In genomic region chr14:99549684-99550083, GRCh38 we compare ENCODE assay signal across 14 cellular contexts. TPM values are rescaled to one million over a fixed set of nuclear protein-coding genes. Genes with fewer than 3 reads are reported as not detected.
DNase-seq lines count a peak whose midpoint lies in the region; TF ChIP-seq lines count a peak whose summit lies in the region.
"Had no signal": no experiment of that assay in that cellular context is flagged by ENCODE, and none has a peak within 500 bp of the region (broad histone marks: within the 10 kb centered on the region; RNA-seq: fewer than 3 reads in every experiment).

No MANE protein-coding gene starts in this region.

- no peaks in the 10 kb centered on the region for H3K9me2 ChIP-seq in GM23248 (ENCODE audit: insufficient read depth)

- H3K4me1 ChIP-seq in GM23248 (ENCODE audit: insufficient read depth) = 0 out of 2 replicates have a peak, but pooled peaks cover 3% of the 10 kb centered on the region
- H3K4me1 ChIP-seq in stomach smooth muscle (ENCODE audit: control insufficient read depth, insufficient read depth, low read length) = peaks cover 90% of the 10 kb centered on the region
- no peaks in the 10 kb centered on the region for H3K4me1 ChIP-seq in effector memory CD4-positive, alpha-beta T cell (ENCODE audit: control insufficient read depth, insufficient read depth, low read length, poor library complexity, severe bottlenecking)

- no peak overlapping the region for H3K4me2 ChIP-seq in GM23248 (ENCODE audit: unreplicated experiment)

- H3K9ac ChIP-seq in GM23248 = no peak overlapping the region
- no peak overlapping the region for H3K9ac ChIP-seq in stomach smooth muscle (ENCODE audit: low read length in 2 of 2)

- in situ Hi-C loops in GM23248 (cut with MboI) = no loop called here

- no peak for TF ChIP-seq CTCF in fibroblast of villous mesenchyme (IDR thresholded peaks at IDR 0.05; ENCODE audit: insufficient read depth, low read depth, low read length)

- WGBS in GM23248 (ENCODE audit: low coverage in 1 of 2, low lambda C conversion rate in 2 of 2, missing lambda C conversion rate in 2 of 2), 2 experiments = 74 to 77% methylated on average over 10 of the region's 10 CpGs

- no peaks in the 10 kb centered on the region for H3K79me2 ChIP-seq in GM23248 (ENCODE audit: insufficient read depth)

- H3K9me3 ChIP-seq in GM23248 (ENCODE audit: low read depth) = no peaks in the 10 kb centered on the region
- no peaks in the 10 kb centered on the region for H3K9me3 ChIP-seq in stomach smooth muscle (ENCODE audit: control insufficient read depth in 2 of 2, low read length in 2 of 2)
- no peaks in the 10 kb centered on the region for H3K9me3 ChIP-seq in effector memory CD4-positive, alpha-beta T cell (ENCODE audit: control insufficient read depth, low read length)
- H3K9me3 ChIP-seq: breast epithelium, vagina had no signal

- H3K27ac ChIP-seq in GM23248 (no peak overlapping the region), stomach smooth muscle (ENCODE audit: low read length) (peak overlapping the region; percentile 55)
- H3K27ac ChIP-seq in effector memory CD4-positive, alpha-beta T cell (ENCODE audit: insufficient read depth, low read length, poor library complexity, severe bottlenecking) = no peak overlapping the region
- H3K27ac ChIP-seq: breast epithelium, vagina had no signal

- H3K27me3 ChIP-seq in GM23248 (replicated peaks; ENCODE audit: insufficient read depth) = no peaks in the 10 kb centered on the region; the same call in 1 of the 2 replicates
- no peaks in the 10 kb centered on the region for H3K27me3 ChIP-seq in stomach smooth muscle (ENCODE audit: control insufficient read depth in 1 of 2, insufficient read depth in 2 of 2, low read length in 2 of 2)
- no peaks in the 10 kb centered on the region for H3K27me3 ChIP-seq in effector memory CD4-positive, alpha-beta T cell (replicated peaks; ENCODE audit: control insufficient read depth, insufficient read depth, low read length, poor library complexity, severe bottlenecking)
- H3K27me3 ChIP-seq: breast epithelium, vagina had no signal

- DNase-seq in GM23248 (peak; percentile 40), NCI-H69 (lab: John Stamatoyannopoulos, UW) (peak; percentile 95), fibroblast of villous mesenchyme (ENCODE audit: low read depth) (peak; percentile 35)
- DNase-seq in activated CD4-positive, CD25-positive, alpha-beta regulatory T cell treated with anti-CD3 and anti-CD28 coated beads, Interleukin-2, amount 50 U/mL, for 72 hours = no peak
- DNase-seq in activated naive CD4-positive, alpha-beta T cell treated with Interleukin-2 at 50 U/mL for 16 hours = no peak
- DNase-seq in effector memory CD4-positive, alpha-beta T cell = no peak
- DNase-seq: activated naive CD8-positive, alpha-beta T cell treated with anti-CD3 and anti-CD28 coated beads, Interleukin-2, amount 10 ng/mL, durations not matched to agents 7 days and 5 days; HFFc6; left ventricle myocardium superior; NCI-H446; stimulated activated CD4-positive, alpha-beta T cell treated with anti-CD3 and anti-CD28 coated beads, Interleukin-2, amount 100 ng/mL, for 48 hours had no signal

- H3F3A ChIP-seq in GM23248 (ENCODE audit: insufficient read depth) = no peaks in the 10 kb centered on the region

- H3K4me3 ChIP-seq in GM23248 (no peak overlapping the region), fibroblast of villous mesenchyme (ENCODE audit: low read depth, low read length) (no peak overlapping the region), stomach smooth muscle (ENCODE audit: low read length in 2 of 2) (no peak overlapping the region)
- no peak overlapping the region for H3K4me3 ChIP-seq in effector memory CD4-positive, alpha-beta T cell (ENCODE audit: insufficient read depth, low read depth, low read length, poor library complexity, severe bottlenecking)
- H3K4me3 ChIP-seq: breast epithelium, vagina had no signal

- H3K36me3 ChIP-seq in GM23248 (ENCODE audit: low read depth) (no peaks in the 10 kb centered on the region), stomach smooth muscle (ENCODE audit: control insufficient read depth in 2 of 2, insufficient read depth in 2 of 2, low read length in 2 of 2) (no peaks in the 10 kb centered on the region)
- H3K36me3 ChIP-seq in effector memory CD4-positive, alpha-beta T cell (ENCODE audit: control insufficient read depth, insufficient read depth, low read length) = no peaks in the 10 kb centered on the region
- H3K36me3 ChIP-seq: breast epithelium, vagina had no signal

- H2AFZ ChIP-seq in GM23248 = no peak overlapping the region

- no peaks in the 10 kb centered on the region for H4K20me1 ChIP-seq in GM23248 (ENCODE audit: insufficient read depth)

RNA-seq across cellular contexts. Expression of gene CCDC85C, which starts 54.3 kb away (rescaled TPM):
- 9.0 and 11.0 TPM in 2 replicates for total RNA-seq in GM23248 (2014; rRNA removed; shearing (Covaris generic))
- polyA plus RNA-seq in GM23248 (2016; fragmentation: Nextera tagmentation; extraction: Ambion mirVana) = 0.68 and 1.1 TPM in 2 replicates
- 7.4 and 11.2 TPM in 2 replicates for total RNA-seq in fibroblast of villous mesenchyme

Comparison
In these comparisons a context has a peak if more than half of its experiments do, and no peak if none do; other contexts are left out.
1. DNase-seq: peak in GM23248 (single experiment), NCI-H69 (single experiment) and fibroblast of villous mesenchyme (single experiment); none in activated CD4-positive, CD25-positive, alpha-beta regulatory T cell treated with anti-CD3 and anti-CD28 coated beads, Interleukin-2, amount 50 U/mL, for 72 hours (single experiment), activated naive CD4-positive, alpha-beta T cell treated with Interleukin-2 at 50 U/mL for 16 hours (single experiment) and effector memory CD4-positive, alpha-beta T cell (0 of 3).